Comparison of ENCODE assay signal across 8 cellular contexts in genomic region chr10:22712959-22713852, GRCh38. TPM values are rescaled to one million over a fixed set of nuclear protein-coding genes. Genes with fewer than 3 reads are reported as not detected.
DNase-seq lines count a peak whose midpoint lies in the region; ATAC-seq and TF ChIP-seq lines count a peak whose summit lies in the region.

No MANE protein-coding gene starts in this region.

- no peak for TF ChIP-seq RAD21 in IMR-90 (IDR thresholded peaks at IDR 0.05; ENCODE audit: low read length)

- intact Hi-C loops in IMR-90 (cut with micrococcal nuclease), result loop anchor here (5.0 to 10.0 kb wide), 8 partner anchors 92 to 708 kb away; partner anchors contain the start of genes COMMD3 and DNAJC1

- H4K91ac ChIP-seq in IMR-90 (ENCODE audit: insufficient read depth, low read depth, low read length), result no peak overlapping the region; the same call in 1 of the 2 replicates

- peak overlapping the region in 1 of 2 experiments; percentile 24; a peak in 1 of 4 replicates for H4K8ac ChIP-seq in IMR-90 (ENCODE audit: low read depth in 2 of 2, low read length in 2 of 2)

- peak overlapping the region; percentile 93 for H2AK9ac ChIP-seq in IMR-90 (replicated peaks; ENCODE audit: low read depth, low read length, poor library complexity)

- peak overlapping the region; percentile 22; the same call in 1 of the 2 replicates for H3K4ac ChIP-seq in IMR-90 (ENCODE audit: low read depth, low read length)

- H2AK5ac ChIP-seq in IMR-90 (ENCODE audit: low read depth, low read length), result peak overlapping the region; percentile 45; the same call in 1 of the 2 replicates

- peaks cover 39% of the 10 kb centered on the region for H3K36me3 Mint-ChIP-seq in effector memory CD8-positive, alpha-beta T cell (ENCODE audit: insufficient read depth)

- H3K27me3 ChIP-seq in BE2C (no peaks in the 10 kb centered on the region), IMR-90 (ENCODE audit: control insufficient read depth, insufficient read depth, low read length) (no peaks in the 10 kb centered on the region), mononuclear cell (ENCODE audit: insufficient read depth, low read length) (no peaks in the 10 kb centered on the region)

- H3K9me3 ChIP-seq in BE2C (no peaks in the 10 kb centered on the region; the same call in 1 of the 2 replicates), IMR-90 (ENCODE audit: control insufficient read depth, insufficient read depth, low read length) (no peaks in the 10 kb centered on the region), mononuclear cell (ENCODE audit: low read depth, low read length) (no peaks in the 10 kb centered on the region)

- H3K9me3 Mint-ChIP-seq in effector memory CD8-positive, alpha-beta T cell, result no peaks in the 10 kb centered on the region

- peaks cover 32 to 46% of the 10 kb centered on the region in 2 donors for H3K4me1 Mint-ChIP-seq in effector memory CD8-positive, alpha-beta T cell (ENCODE audit: low read depth in 2 of 2)

- in situ Hi-C loops in IMR-90 (cut with MboI; ENCODE audit: low sequenced_read_pairs), result no loop called here

- ATAC-seq in GM19395 (IDR thresholded peaks at IDR 0.05; ENCODE audit: unreplicated experiment), result peak; percentile 29
- peak; percentile 4; the same call in 1 of the 2 replicates for ATAC-seq in IMR-90 (ENCODE audit: low read depth)
- peak; percentile 38 for ATAC-seq in effector memory CD8-positive, alpha-beta T cell (replicated peaks)

- TF ChIP-seq CTCF in BE2C (IDR thresholded peaks at IDR 0.05; ENCODE audit: low read depth, low read length) (no peak), IMR-90 (conservative IDR thresholded peaks at IDR 0.05; ENCODE audit: low read depth, low read length) (no peak)

- dilution Hi-C loops in IMR-90 (cut with HindIII; ENCODE audit: low sequenced_read_pairs, unreplicated experiment), result no loop called here

- H3K4me3 ChIP-seq in BE2C (ENCODE audit: low read depth, low read length) (peak overlapping the region; percentile 84), IMR-90 (ENCODE audit: insufficient read depth, low read depth, low read length) (peak overlapping the region; percentile 100), mononuclear cell (ENCODE audit: low read length) (peak overlapping the region; percentile 89)

- H3K9me1 ChIP-seq in IMR-90 (ENCODE audit: insufficient read depth, low read length), result peaks cover 9% of the 10 kb centered on the region

- H2BK20ac ChIP-seq in IMR-90 (ENCODE audit: low read depth, low read length), result no peak overlapping the region

- H2BK120ac ChIP-seq in IMR-90 (ENCODE audit: low read depth, low read length), result peak overlapping the region; percentile 16; the same call in 1 of the 2 replicates

- H4K20me1 ChIP-seq in IMR-90 (ENCODE audit: insufficient read depth, low read length), result peaks cover 36% of the 10 kb centered on the region

- DNase-seq in BE2C (peak; percentile 28), IMR-90 (peak; percentile 33), substantia nigra (lab: John Stamatoyannopoulos, UW) (peak in 16 of 49 donors; percentile 17 to 68 (median 36))
- DNase-seq in activated CD4-positive, alpha-beta T cell treated with anti-CD3 and anti-CD28 coated beads, Interleukin-2, amount 50 U/mL, for 1 hour, result peak; percentile 35
- peak; percentile 33 to 46 (median 41) for DNase-seq in effector memory CD8-positive, alpha-beta T cell
- DNase-seq in NK-92 treated with Interleukin-12 subunit alpha and Interleukin-12 subunit beta, amount 100 ng/mL, for 24 hours (lab: John Stamatoyannopoulos, UW), result no peak

- H3K4me1 ChIP-seq in BE2C (peaks cover 11% of the 10 kb centered on the region), IMR-90 (ENCODE audit: control insufficient read depth, insufficient read depth, low read length) (no peaks in the 10 kb centered on the region; the same call in 1 of the 2 replicates), mononuclear cell (ENCODE audit: insufficient read depth, low read length) (peaks cover 33% of the 10 kb centered on the region)

- no peak for TF ChIP-seq POLR2A in IMR-90 (IDR thresholded peaks at IDR 0.05; ENCODE audit: low read depth, low read length)

- H2BK5ac ChIP-seq in IMR-90 (ENCODE audit: low read depth, low read length, poor library complexity, severe bottlenecking), result peak overlapping the region; percentile 83

- peak overlapping the region; percentile 45 to 81 for H3K27ac Mint-ChIP-seq in effector memory CD8-positive, alpha-beta T cell

- peak overlapping the region; percentile 62 for H3K27ac ChIP-seq in IMR-90 (ENCODE audit: insufficient read depth, low read length)
- peak overlapping the region; percentile 96 for H3K27ac ChIP-seq in substantia nigra (ENCODE audit: low read depth, low read length, poor library complexity, severe bottlenecking)

- peak overlapping the region; percentile 27; the same call in 1 of the 2 replicates for H3K56ac ChIP-seq in IMR-90 (ENCODE audit: extremely low read depth, insufficient read depth, low read length)

- no TSS peak for BruUV-seq in IMR-90 (replicated peaks; lab: Mats Ljungman, UMichigan)

- H3K18ac ChIP-seq in IMR-90 (ENCODE audit: low read depth, low read length), result peak overlapping the region; percentile 4

- H2AFZ ChIP-seq in IMR-90 (replicated peaks; ENCODE audit: low read length, poor library complexity), result peak overlapping the region; percentile 97

- H3K36me3 ChIP-seq in BE2C, result no peaks in the 10 kb centered on the region
- no peaks in the 10 kb centered on the region for H3K36me3 ChIP-seq in IMR-90 (ENCODE audit: control insufficient read depth, insufficient read depth, low read length)

- WGBS in IMR-90 (ENCODE audit: extremely low coverage in 2 of 2, insufficient read length in 1 of 2), 2 experiments, result 0% methylated on average over 5 of the region's 72 CpGs; no CpG with 5 or more reads in 1 of the 2 experiments

- CTCF ChIA-PET in IMR-90 (lab: Yijun Ruan, JAX), result interaction anchor here (0.6 to 2.0 kb wide), 2 partner anchors 103 to 140 kb away, joined by 3 to 5 read pairs; no protein-coding TSS in a partner anchor

- H4K5ac ChIP-seq in IMR-90 (ENCODE audit: low read depth, low read length), result no peak overlapping the region

- peaks cover 15 to 36% of the 10 kb centered on the region in 2 experiments for H3K79me1 ChIP-seq in IMR-90 (ENCODE audit: low read depth in 1 of 2, low read length in 2 of 2)

- H3K4me3 Mint-ChIP-seq in effector memory CD8-positive, alpha-beta T cell, result peak overlapping the region; percentile 90 to 92

- peak overlapping the region; percentile 66 for H3K9ac ChIP-seq in IMR-90 (ENCODE audit: low read depth, low read length)

- peak overlapping the region; percentile 98 for H3K4me2 ChIP-seq in IMR-90 (ENCODE audit: low read depth, low read length)

- no peaks in the 10 kb centered on the region for H3K27me3 Mint-ChIP-seq in effector memory CD8-positive, alpha-beta T cell

- H3K23ac ChIP-seq in IMR-90 (ENCODE audit: low read depth, low read length), result peak overlapping the region; percentile 43

- H2BK15ac ChIP-seq in IMR-90 (ENCODE audit: low read depth, low read length), result 0 out of 3 replicates have a peak overlapping the region, but pooled peaks have one; percentile 3

- POLR2A ChIA-PET in IMR-90 (lab: Charles Lee; ENCODE audit: unreplicated experiment), result interaction anchor here (0.5 to 0.9 kb wide), 2 partner anchors 90 to 92 kb away, joined by 3 to 4 read pairs; no protein-coding TSS in a partner anchor

- H3K14ac ChIP-seq in IMR-90 (replicated peaks; ENCODE audit: low read depth, low read length), result peak overlapping the region; percentile 11

TF ChIP-seq in IMR-90, 13 proteins besides CTCF, POLR2A, EP300 and RAD21:
- TF ChIP-seq MXI1 (IDR thresholded peaks at IDR 0.05; ENCODE audit: borderline replicate concordance, low read depth, low read length), result 0 out of 2 replicates have a peak, but pooled peaks have one; percentile 46
- TF ChIP-seq NFE2L2 (IDR thresholded peaks at IDR 0.05; ENCODE audit: low read depth, low read length), result no peak
- no peak for TF ChIP-seq MAFK (IDR thresholded peaks at IDR 0.05; ENCODE audit: low read depth, low read length)
- no peak for TF ChIP-seq BHLHE40 (IDR thresholded peaks at IDR 0.05; ENCODE audit: low read depth, low read length)

RNA-seq across cellular contexts. Expression of gene PIP4K2A, which starts 1.2 kb away (rescaled TPM):
- polyA plus RNA-seq in BE2C (2012; ENCODE audit: insufficient read depth, insufficient read length, low read depth), result 21.6 TPM
- total RNA-seq in IMR-90 (2012; rRNA removed) (18.1 and 21.9 TPM in 2 replicates), mononuclear cell (126 TPM)
- 8.8 and 9.8 TPM in 2 replicates for polyA plus RNA-seq in IMR-90 (2012; rRNA removed)
- 2.7 and 3.9 TPM in 2 replicates for polyA plus RNA-seq in IMR-90 (2012; cell fraction: cytosol; rRNA removed)
- 1.3 and 7.1 TPM in 2 replicates for polyA plus RNA-seq in IMR-90 (2012; cell fraction: nucleus; rRNA removed; ENCODE audit: low replicate concordance)
